ENCODE assay signal across 9 cellular contexts in the genomic region with DNA sequence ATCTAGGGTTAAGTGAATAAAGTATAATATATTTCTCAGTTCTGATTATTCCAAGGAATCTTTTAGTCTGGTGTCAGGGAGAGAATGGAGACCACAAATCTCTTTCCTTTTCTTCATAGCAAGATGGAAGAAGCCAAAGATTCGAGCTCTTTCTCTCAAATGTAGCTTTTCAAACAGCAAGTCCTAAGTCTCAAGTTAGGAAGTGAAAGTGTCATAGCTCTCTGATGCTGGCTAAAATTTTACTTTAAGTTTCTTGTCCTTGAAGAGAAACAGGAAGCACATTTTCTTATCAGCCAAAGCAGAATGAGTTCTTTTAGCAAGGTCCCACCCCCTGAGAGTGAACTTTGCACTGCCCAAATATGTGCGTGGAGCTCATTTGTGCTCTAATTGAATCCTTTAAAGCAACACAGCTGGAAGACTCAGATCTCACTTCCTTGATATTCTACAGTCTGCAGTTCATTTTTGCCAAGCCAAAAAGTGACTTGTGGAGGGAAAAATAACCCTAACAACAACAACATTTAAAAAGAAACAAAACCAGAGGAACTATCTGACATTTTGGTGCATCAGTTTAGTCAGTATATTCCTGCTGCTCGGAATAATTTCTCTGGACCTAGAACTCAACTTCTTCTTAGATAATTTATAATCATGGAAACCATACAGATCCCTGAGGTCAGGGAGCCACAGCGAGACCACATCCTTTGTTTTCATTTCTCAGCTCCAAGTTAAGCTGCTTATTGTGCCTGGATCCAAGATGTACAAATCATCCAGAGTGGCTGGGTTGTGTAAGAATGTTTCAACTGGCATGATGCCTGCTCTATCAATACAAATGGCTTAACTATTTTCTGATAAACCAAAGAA.
DNase-seq lines count a peak whose midpoint lies in the region; ATAC-seq, FAIRE-seq and TF ChIP-seq lines count a peak whose summit lies in the region.
"Had no signal": no experiment of that assay in that cellular context is flagged by ENCODE, and none has a peak within 500 bp of the region (broad histone marks: within the 10 kb centered on the region; RNA-seq: fewer than 3 reads in every experiment).

No MANE protein-coding gene starts in this region.

- no peaks in the 10 kb centered on the region for H4K20me1 ChIP-seq in osteoblast (ENCODE audit: insufficient read depth, low read length)

- H3K4me3 ChIP-seq in AG09309 (ENCODE audit: control insufficient read depth, low read depth, low read length), result no peak overlapping the region; the same call in 1 of the 2 replicates
- H3K4me3 ChIP-seq in esophagus muscularis mucosa, result peak overlapping the region in 2 of 4 donors; percentile 4 to 36
- peak overlapping the region; percentile 43 for H3K4me3 ChIP-seq in osteoblast (ENCODE audit: insufficient read depth, low read length)

- H3K36me3 ChIP-seq in esophagus muscularis mucosa (no peaks in the 10 kb centered on the region), osteoblast (ENCODE audit: insufficient read depth, low read length) (no peaks in the 10 kb centered on the region)

- no peak for TF ChIP-seq EP300 in esophagus muscularis mucosa (IDR thresholded peaks at IDR 0.05)

- peak; percentile 66 for DNase-seq in AG09309 (ENCODE audit: low read depth)
- DNase-seq in RKO (ENCODE audit: low spot score), result peak; percentile 4
- no peak for DNase-seq in esophagus muscularis mucosa (ENCODE audit: extremely low spot score)
- DNase-seq in osteoblast (ENCODE audit: insufficient read length, low spot score, missing footprints), result peak; percentile 83
- no peak for DNase-seq in NCI-H1417 (lab: John Stamatoyannopoulos, UW)
- no peak for DNase-seq in H54 (ENCODE audit: insufficient read length, low spot score)

- ATAC-seq in HG03095 (IDR thresholded peaks at IDR 0.05; ENCODE audit: unreplicated experiment), result peak; percentile 100

- H3K27me3 ChIP-seq in esophagus muscularis mucosa (no peaks in the 10 kb centered on the region), osteoblast (ENCODE audit: insufficient read depth, low read length) (no peaks in the 10 kb centered on the region)

- intact Hi-C loops in esophagus muscularis mucosa (cut with DNase I), result no loop called here

- no peak for FAIRE-seq in H54 (lab: Jason Lieb, UNC)
- FAIRE-seq: islet of Langerhans had no signal

- peak overlapping the region; percentile 42 for H2AFZ ChIP-seq in osteoblast (ENCODE audit: low read length)

- peak overlapping the region; percentile 15 to 71 (median 54) for H3K27ac ChIP-seq in esophagus muscularis mucosa (replicated peaks in 1 of 4)
- peak overlapping the region; percentile 8 for H3K27ac ChIP-seq in osteoblast (ENCODE audit: low read depth, low read length)

- in situ Hi-C loops in GM18951 (cut with MboI; ENCODE audit: low sequenced_read_pairs, unreplicated experiment), result no loop called here

- WGBS in esophagus muscularis mucosa, result 30% methylated on average over 4 of the region's 4 CpGs

- TF ChIP-seq CTCF in AG09309 (IDR thresholded peaks at IDR 0.05; ENCODE audit: control insufficient read depth, insufficient read depth, low read depth, low read length, missing control alignments) (no peak), esophagus muscularis mucosa (IDR thresholded peaks at IDR 0.05) (no peak), osteoblast (IDR thresholded peaks at IDR 0.05; ENCODE audit: extremely low read depth, low read depth, low read length) (no peak)

- no peaks in the 10 kb centered on the region for H3K79me2 ChIP-seq in osteoblast (ENCODE audit: insufficient read depth, low read length)

- H3K4me1 ChIP-seq in esophagus muscularis mucosa, result peaks cover 9 to 15% (median 13%) of the 10 kb centered on the region in 4 donors
- H3K4me1 ChIP-seq in osteoblast (ENCODE audit: insufficient read depth, low read length), result peaks cover 8% of the 10 kb centered on the region

- H3K9me3 ChIP-seq in esophagus muscularis mucosa (no peaks in the 10 kb centered on the region), osteoblast (ENCODE audit: low read depth, low read length) (no peaks in the 10 kb centered on the region)

- TF ChIP-seq POLR2A in GM18951 (IDR thresholded peaks at IDR 0.05; ENCODE audit: extremely low read depth, insufficient read depth, insufficient read length) (peak; percentile 39), esophagus muscularis mucosa (IDR thresholded peaks at IDR 0.05; ENCODE audit: low read depth) (no peak), H54 (IDR thresholded peaks at IDR 0.05; ENCODE audit: low read depth, low read length) (no peak)

- peak overlapping the region; percentile 77 for H3K4me2 ChIP-seq in osteoblast (ENCODE audit: insufficient read depth, low read length)

Comparison
In these comparisons a context has a peak if more than half of its experiments do, and no peak if none do; other contexts are left out.
1. DNase-seq: peak in AG09309 (single experiment), RKO (single experiment) and osteoblast (single experiment); none in esophagus muscularis mucosa (single experiment), NCI-H1417 (0 of 3) and H54 (single experiment).